In genomic region chr5:83987513-83988292, GRCh38 we compare ENCODE assay signal across 14 cellular contexts.
DNase-seq lines count a peak whose midpoint lies in the region; ATAC-seq and TF ChIP-seq lines count a peak whose summit lies in the region.
"Had no signal": no experiment of that assay in that cellular context is flagged by ENCODE, and none has a peak within 500 bp of the region (broad histone marks: within the 10 kb centered on the region; RNA-seq: fewer than 3 reads in every experiment).

No MANE protein-coding gene starts in this region.

- no peak for ATAC-seq in naive thymus-derived CD8-positive, alpha-beta T cell

- H3K9me3 ChIP-seq in BE2C = no peaks in the 10 kb centered on the region
- H3K9me3 ChIP-seq: BLaER1 had no signal

- H3K4me3 ChIP-seq in choroid plexus epithelial cell (ENCODE audit: low read depth, low read length) (no peak overlapping the region), BE2C (ENCODE audit: low read depth, low read length) (no peak overlapping the region)
- H3K4me3 ChIP-seq: BLaER1 had no signal

- H3K4me1 Mint-ChIP-seq in naive thymus-derived CD8-positive, alpha-beta T cell = no peaks in the 10 kb centered on the region

- CTCF ChIA-PET in HEK293T (lab: Yijun Ruan, JAX) = no interaction called here

- POLR2A ChIA-PET in HEK293T (lab: Yijun Ruan, JAX) = no interaction called here
- POLR2A ChIA-PET in naive thymus-derived CD8-positive, alpha-beta T cell (lab: Charles Lee) = no interaction called here

- no peak overlapping the region for H3K4me3 Mint-ChIP-seq in naive thymus-derived CD8-positive, alpha-beta T cell

- peaks cover 0 to 3% (median 0%) of the 10 kb centered on the region in 9 donors for H3K9me3 Mint-ChIP-seq in naive thymus-derived CD8-positive, alpha-beta T cell

- TF ChIP-seq CTCF in choroid plexus epithelial cell (conservative IDR thresholded peaks at IDR 0.05; ENCODE audit: low read depth, low read length) (no peak), BE2C (IDR thresholded peaks at IDR 0.05; ENCODE audit: low read depth, low read length) (no peak)

- no peaks in the 10 kb centered on the region for H3K36me3 Mint-ChIP-seq in naive thymus-derived CD8-positive, alpha-beta T cell

- DNase-seq in HEK293T (ENCODE audit: extremely low spot score) (no peak), NCI-H1105 treated with DMSO at 0.1 percent for 48 hours (lab: John Stamatoyannopoulos, UW) (peak; percentile 14), choroid plexus epithelial cell (ENCODE audit: low read depth) (peak; percentile 5), lung microvascular endothelial cell (ENCODE audit: low read depth in 2 of 2) (peak; percentile 22 to 44), BE2C (no peak), COLO829 (ENCODE audit: low spot score) (no peak)
- DNase-seq in naive thymus-derived CD8-positive, alpha-beta T cell = no peak
- DNase-seq: EL, Kasumi-1, MV-4-11, NCI-H1436 treated with DMSO at 0.1 percent for 48 hours, NCI-H510A, SIG-M5 had no signal

- H3K27me3 Mint-ChIP-seq in naive thymus-derived CD8-positive, alpha-beta T cell = no peaks in the 10 kb centered on the region

- H3K27ac Mint-ChIP-seq in naive thymus-derived CD8-positive, alpha-beta T cell = no peak overlapping the region

- peaks cover 3% of the 10 kb centered on the region; the same call in 1 of the 2 replicates for H3K4me1 ChIP-seq in BE2C
- H3K4me1 ChIP-seq: BLaER1 had no signal

- H3K36me3 ChIP-seq in BE2C = no peaks in the 10 kb centered on the region
- H3K36me3 ChIP-seq: BLaER1 had no signal

- H3K27me3 ChIP-seq in BE2C = no peaks in the 10 kb centered on the region
- H3K27me3 ChIP-seq: BLaER1 had no signal

TF ChIP-seq in HEK293T, 16 proteins besides CTCF, POLR2A, EP300 and RAD21:
- TF ChIP-seq FOXK2 (IDR thresholded peaks at IDR 0.05) (no peak), PKNOX1 (IDR thresholded peaks at IDR 0.05) (peak; percentile 53)

Comparison
In these comparisons a context has a peak if more than half of its experiments do, and no peak if none do; other contexts are left out.
1. DNase-seq: peak in NCI-H1105 treated with DMSO at 0.1 percent for 48 hours (single experiment), choroid plexus epithelial cell (single experiment) and lung microvascular endothelial cell (2 of 2); none in HEK293T (single experiment), naive thymus-derived CD8-positive, alpha-beta T cell (0 of 10), BE2C (single experiment) and COLO829 (single experiment).